In genomic region chrX:120561634-120562568, GRCh38 we compare ENCODE assay signal across 8 cellular contexts. TPM values are rescaled to one million over a fixed set of nuclear protein-coding genes. Genes with fewer than 3 reads are reported as not detected.
DNase-seq lines count a peak whose midpoint lies in the region; ATAC-seq, FAIRE-seq and TF ChIP-seq lines count a peak whose summit lies in the region.

No MANE protein-coding gene starts in this region.

- no peak for TF ChIP-seq CTCF in AG04449 (IDR thresholded peaks at IDR 0.05; ENCODE audit: insufficient read depth, low read length, missing control alignments)
- no peak for TF ChIP-seq CTCF in bronchial epithelial cell (IDR thresholded peaks at IDR 0.05; ENCODE audit: insufficient read depth, low read length, severe bottlenecking)

- H3K27me3 ChIP-seq in bronchial epithelial cell (ENCODE audit: control insufficient read depth, insufficient read depth, low read length): no peaks in the 10 kb centered on the region
- no peaks in the 10 kb centered on the region for H3K27me3 ChIP-seq in muscle layer of colon (ENCODE audit: control insufficient read depth in 1 of 2, insufficient read depth in 2 of 2, low read length in 2 of 2)

- no peak for FAIRE-seq in bronchial epithelial cell (lab: Jason Lieb, UNC)

- no peaks in the 10 kb centered on the region for H3K4me1 ChIP-seq in muscle layer of colon (ENCODE audit: insufficient read depth, low read length)

- CTCF ChIA-PET in AG04449 (lab: Yijun Ruan, JAX): no interaction called here

- no peaks in the 10 kb centered on the region for H3K9me3 ChIP-seq in muscle layer of colon (ENCODE audit: low read length)

- POLR2A ChIA-PET in AG04449 (lab: Yijun Ruan, JAX): interaction anchor here (0.6 to 2.8 kb wide), 4 partner anchors 12 to 173 kb away, joined by 3 to 28 read pairs (median 8); partner anchors contain the start of gene MCTS1

- ATAC-seq in HG03571 (IDR thresholded peaks at IDR 0.05; ENCODE audit: unreplicated experiment): peak; percentile 9
- ATAC-seq in HG03442 (IDR thresholded peaks at IDR 0.05; ENCODE audit: unreplicated experiment): no peak
- no peak for ATAC-seq in GM18517 (IDR thresholded peaks at IDR 0.05; ENCODE audit: unreplicated experiment)

- H3K4me3 ChIP-seq in AG04449 (ENCODE audit: low read depth, low read length): peak overlapping the region; percentile 73
- peak overlapping the region; percentile 67 for H3K4me3 ChIP-seq in bronchial epithelial cell (ENCODE audit: low read depth, low read length)
- peak overlapping the region; percentile 21 to 59 for H3K4me3 ChIP-seq in muscle layer of colon (ENCODE audit: low read depth in 1 of 2, low read length in 2 of 2)

- H3K36me3 ChIP-seq in bronchial epithelial cell (ENCODE audit: control insufficient read depth, insufficient read depth, low read length) (no peaks in the 10 kb centered on the region), muscle layer of colon (ENCODE audit: insufficient read depth, low read length) (no peaks in the 10 kb centered on the region)

- DNase-seq in AG04449 (ENCODE audit: low read depth, low spot score) (no peak), bronchial epithelial cell (ENCODE audit: low read depth) (no peak), NCI-H446 (lab: John Stamatoyannopoulos, UW) (no peak), SKM-1 treated with dmso at 0.1 percent for 144 hours (lab: John Stamatoyannopoulos, UW; ENCODE audit: unreplicated experiment) (no peak)

- peak overlapping the region; percentile 72 for H3K9ac ChIP-seq in muscle layer of colon (ENCODE audit: low read length)

- peak overlapping the region; percentile 73 for H3K27ac ChIP-seq in muscle layer of colon (ENCODE audit: low read depth, low read length)

RNA-seq across cellular contexts. Expression of gene CUL4B, which starts 1.1 kb away (rescaled TPM):
- total RNA-seq in bronchial epithelial cell: 9.6 and 11.8 TPM in 2 replicates

RNA-seq across cellular contexts. Expression of gene MCTS1, which starts 42.0 kb away (rescaled TPM):
- total RNA-seq in bronchial epithelial cell: 25.8 and 31.4 TPM in 2 replicates
